7 cellular contexts compared by ENCODE assay signal in the genomic region with DNA sequence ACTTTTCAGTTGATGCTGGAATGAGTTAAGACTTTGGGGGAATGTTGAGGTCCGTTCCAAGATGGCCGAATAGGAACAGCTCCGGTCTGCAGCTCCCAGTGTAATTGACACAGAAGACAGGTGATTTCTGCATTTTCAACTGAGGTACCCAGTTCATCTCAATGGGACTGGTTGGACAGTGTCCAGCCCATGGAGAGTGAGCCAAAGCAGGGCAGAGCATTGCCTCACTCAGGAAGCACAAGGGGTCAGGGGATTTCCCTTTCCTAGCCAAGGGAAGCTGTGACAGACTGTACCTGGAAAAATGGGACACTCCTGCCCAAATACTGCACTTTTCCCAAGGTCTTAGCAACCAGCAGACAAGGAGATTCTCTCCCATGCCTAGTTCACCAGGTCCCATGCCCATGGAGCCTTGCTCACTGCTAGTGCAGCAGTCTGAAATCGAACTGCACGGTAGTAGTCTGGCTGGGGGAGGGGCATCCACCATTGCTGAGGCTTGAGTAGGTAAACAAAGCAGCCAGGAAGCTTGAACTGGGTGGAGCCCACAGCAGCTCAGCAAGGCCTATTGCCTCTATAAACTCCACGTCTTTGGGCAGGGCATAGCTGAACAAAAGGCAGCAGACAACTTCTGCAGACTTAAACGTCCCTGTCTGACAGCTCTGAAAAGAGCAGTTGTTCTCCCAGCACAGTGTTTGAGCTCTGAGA.
A peak's percentile ranks its signal among the peaks of the same experiment; 100 is the strongest.
DNase-seq lines count a peak whose midpoint lies in the region; ATAC-seq and TF ChIP-seq lines count a peak whose summit lies in the region.
"Not testable (repeated sequence)": the region's sequence is repeated elsewhere in the genome, so short reads cannot be mapped to it uniquely, and the experiment has no call there.

No MANE protein-coding gene starts in this region.

- H3K27me3 Mint-ChIP-seq in MCF 10A (ENCODE audit: insufficient read depth, unreplicated experiment): not testable (repeated sequence)

- not testable (repeated sequence) for H3K27ac ChIP-seq in liver (ENCODE audit: low read depth in 1 of 2, low read length in 2 of 2)

- WGBS in liver: 55% methylated on average over 7 of the region's 7 CpGs

- H3K27me3 ChIP-seq in liver (ENCODE audit: control insufficient read depth in 4 of 4, insufficient read depth in 4 of 4, low read length in 3 of 4): not testable (repeated sequence)

- not testable (repeated sequence) for H3K36me3 ChIP-seq in liver (ENCODE audit: control insufficient read depth in 4 of 4, insufficient read depth in 3 of 4, low read depth in 1 of 4, low read length in 3 of 4); mucosa of descending colon (ENCODE audit: low read depth)

- POLR2A ChIA-PET in MCF 10A (lab: Yijun Ruan, JAX): not testable (repeated sequence)

- not testable (repeated sequence) for H3K4me3 Mint-ChIP-seq in MCF 10A (ENCODE audit: unreplicated experiment)

- H3K36me3 Mint-ChIP-seq in MCF 10A (ENCODE audit: insufficient read depth, unreplicated experiment): not testable (repeated sequence)

- not testable (repeated sequence) for H3K27ac Mint-ChIP-seq in MCF 10A (ENCODE audit: low read depth, unreplicated experiment)

- not testable (repeated sequence) for H3K4me1 ChIP-seq in liver (ENCODE audit: control insufficient read depth in 4 of 4, insufficient read depth in 4 of 4, low read length in 3 of 4); mucosa of descending colon (ENCODE audit: low read depth)

- TF ChIP-seq RAD21 in liver (IDR thresholded peaks at IDR 0.05): not testable (repeated sequence)

- DNase-seq in DMS53 (lab: John Stamatoyannopoulos, UW) (peak; percentile 84), NCI-H2029 (lab: John Stamatoyannopoulos, UW) (peak; percentile 0), SHP77 (lab: John Stamatoyannopoulos, UW) (peak; percentile 74 to 82), MCF 10A (ENCODE audit: unreplicated experiment) (peak; percentile 11), left colon (peak; percentile 58 to 75), mucosa of descending colon (peak; percentile 54 to 85 (median 66))

- not testable (repeated sequence) for TF ChIP-seq CTCF in MCF 10A (IDR thresholded peaks at IDR 0.05; ENCODE audit: unreplicated experiment); liver (IDR thresholded peaks at IDR 0.05; ENCODE audit: low read depth, low read length, missing input control); mucosa of descending colon (IDR thresholded peaks at IDR 0.05)

- BruUV-seq in MCF 10A (replicated peaks; lab: Mats Ljungman, UMichigan): not testable (repeated sequence)

- not testable (repeated sequence) for H3K9me3 ChIP-seq in liver (ENCODE audit: control insufficient read depth in 4 of 4, low read length in 3 of 4)
- H3K9me3 ChIP-seq in mucosa of descending colon: peaks cover 18% of the 10 kb centered on the region

- not testable (repeated sequence) for H3K4me3 ChIP-seq in liver (ENCODE audit: low read depth in 1 of 3, low read length in 3 of 3); mucosa of descending colon

- intact Hi-C loops in MCF 10A (cut with micrococcal nuclease); left colon (cut with DNase I, micrococcal nuclease); mucosa of descending colon (cut with DNase I, micrococcal nuclease): not testable (repeated sequence)

- CTCF ChIA-PET in MCF 10A (lab: Yijun Ruan, JAX): interaction anchor here (0.6 kb wide), 2 partner anchors 157 to 400 kb away, joined by 3 read pairs; no protein-coding TSS in a partner anchor

- H3K9me3 Mint-ChIP-seq in MCF 10A (ENCODE audit: unreplicated experiment): peaks cover 19% of the 10 kb centered on the region

- H3K9ac ChIP-seq in liver (ENCODE audit: low read depth in 1 of 2, low read length in 2 of 2): not testable (repeated sequence)

- ATAC-seq in left colon (peak; percentile 89), mucosa of descending colon (peak; percentile 77)

- H3K4me1 Mint-ChIP-seq in MCF 10A (ENCODE audit: insufficient read depth, unreplicated experiment): not testable (repeated sequence)

TF ChIP-seq in liver, 16 proteins besides CTCF, POLR2A, EP300 and RAD21:
- TF ChIP-seq, protein P1, sequence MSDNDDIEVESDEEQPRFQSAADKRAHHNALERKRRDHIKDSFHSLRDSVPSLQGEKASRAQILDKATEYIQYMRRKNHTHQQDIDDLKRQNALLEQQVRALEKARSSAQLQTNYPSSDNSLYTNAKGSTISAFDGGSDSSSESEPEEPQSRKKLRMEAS (IDR thresholded peaks at IDR 0.05): peak; percentile 10
- TF ChIP-seq SP1 (IDR thresholded peaks at IDR 0.05): peak; percentile 52
- peak; percentile 50 for TF ChIP-seq YY1 (IDR thresholded peaks at IDR 0.05)
- TF ChIP-seq RXRA (IDR thresholded peaks at IDR 0.05): peak; percentile 26 to 43
- TF ChIP-seq, protein P2, sequence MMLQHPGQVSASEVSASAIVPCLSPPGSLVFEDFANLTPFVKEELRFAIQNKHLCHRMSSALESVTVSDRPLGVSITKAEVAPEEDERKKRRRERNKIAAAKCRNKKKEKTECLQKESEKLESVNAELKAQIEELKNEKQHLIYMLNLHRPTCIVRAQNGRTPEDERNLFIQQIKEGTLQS (IDR thresholded peaks at IDR 0.05): peak; percentile 24
- TF ChIP-seq HNF4A (conservative IDR thresholded peaks at IDR 0.05): peak; percentile 24 to 29

Comparison
In these comparisons a context has a peak if more than half of its experiments do, and no peak if none do; other contexts are left out.
1. DNase-seq: peak in every context shown above with its lines; median percentile 84 in DMS53; 78 in SHP77; 66 in left colon; 66 in mucosa of descending colon; 11 in MCF 10A; 0 in NCI-H2029.